ENCODE assay signal across 5 cellular contexts in the genomic region with DNA sequence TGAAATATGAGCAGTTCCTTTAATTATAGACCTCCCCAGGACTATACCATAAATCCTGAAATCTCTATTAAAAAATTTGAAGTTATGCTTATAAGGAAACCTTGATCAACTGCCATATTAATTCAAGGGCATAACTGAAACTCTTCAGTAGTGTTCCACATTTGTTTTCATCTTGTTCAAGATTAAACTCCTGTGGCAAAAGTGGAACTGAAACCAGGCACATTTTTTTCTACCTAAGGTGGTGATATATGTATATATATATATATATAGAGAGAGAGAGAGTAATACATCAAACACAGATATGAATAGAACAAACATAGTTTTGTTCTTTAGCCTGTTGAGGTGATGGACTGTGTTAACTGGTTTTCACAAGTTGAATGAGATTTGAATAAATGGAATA.
"Had no signal": no experiment of that assay in that cellular context is flagged by ENCODE, and none has a peak within 500 bp of the region (broad histone marks: within the 10 kb centered on the region; RNA-seq: fewer than 3 reads in every experiment).

No MANE protein-coding gene starts in this region.

- DNase-seq: H9, HCEC 1CT, IMR-90 had no signal

- H3K4me3 ChIP-seq: GM23338, K562 had no signal

- H3K4me2 ChIP-seq: GM23338 had no signal

- H2AFZ ChIP-seq: GM23338 had no signal

- ATAC-seq: GM23338, K562 had no signal
